Comparison of ENCODE assay signal across 9 cellular contexts in genomic region chr3:170867552-170867951, GRCh38. TPM values are rescaled to one million over a fixed set of nuclear protein-coding genes. Genes with fewer than 3 reads are reported as not detected.
DNase-seq lines count a peak whose midpoint lies in the region; ATAC-seq and TF ChIP-seq lines count a peak whose summit lies in the region.
"Had no signal": no experiment of that assay in that cellular context is flagged by ENCODE, and none has a peak within 500 bp of the region (broad histone marks: within the 10 kb centered on the region; RNA-seq: fewer than 3 reads in every experiment).

No MANE protein-coding gene starts in this region.

- peaks cover 34% of the 10 kb centered on the region for H3K36me3 ChIP-seq in PC-3 (ENCODE audit: low read depth, low read length)
- no peaks in the 10 kb centered on the region for H3K36me3 ChIP-seq in prostate gland
- H3K36me3 ChIP-seq in neuronal stem cell (replicated peaks in 1 of 2; ENCODE audit: control insufficient read depth in 2 of 2, insufficient read depth in 2 of 2, low read length in 2 of 2) = peaks cover 4 to 45% of the 10 kb centered on the region in 2 donors
- peaks cover 14 to 36% (median 32%) of the 10 kb centered on the region in 4 donors for H3K36me3 ChIP-seq in stomach

- H3K9ac ChIP-seq in PC-3 (ENCODE audit: low read length) = peak overlapping the region; percentile 98; the same call in 1 of the 2 replicates
- H3K9ac ChIP-seq in neuronal stem cell (ENCODE audit: low read depth, low read length, poor library complexity) = no peak overlapping the region

- H3K14ac ChIP-seq in neuronal stem cell (ENCODE audit: low read length) = no peak overlapping the region

- H3F3A ChIP-seq in PC-3 (ENCODE audit: low read length, unreplicated experiment) = peaks cover 35% of the 10 kb centered on the region

- no peak overlapping the region for H2BK5ac ChIP-seq in neuronal stem cell (ENCODE audit: low read length)

- no peaks in the 10 kb centered on the region for H3K27me3 Mint-ChIP-seq in T-helper 2 cell treated with Interferon-gamma antibody and Interleukin-4, amounts not matched to agents 5 μg/mL and 100 μg/mL, for 36 hours (ENCODE audit: low read depth)

- H3K9me3 Mint-ChIP-seq in T-helper 2 cell treated with Interferon-gamma antibody and Interleukin-4, amounts not matched to agents 5 μg/mL and 100 μg/mL, for 36 hours = no peaks in the 10 kb centered on the region

- H3K4me2 ChIP-seq in PC-3 (ENCODE audit: low read length) (peak overlapping the region; percentile 80), neuronal stem cell (ENCODE audit: insufficient read depth, low read length, poor library complexity, severe bottlenecking) (no peak overlapping the region)

- H3K27me3 ChIP-seq in PC-3 (ENCODE audit: low read length) (no peaks in the 10 kb centered on the region), prostate gland (replicated peaks; ENCODE audit: insufficient read depth) (no peaks in the 10 kb centered on the region), neuronal stem cell (ENCODE audit: control insufficient read depth in 3 of 3, insufficient read depth in 3 of 3, low read depth in 1 of 3, low read length in 3 of 3) (no peaks in the 10 kb centered on the region), stomach (no peaks in the 10 kb centered on the region)

- no TSS peak for BruUV-seq in PC-3 (replicated peaks; lab: Mats Ljungman, UMichigan)

- TF ChIP-seq EP300 in stomach (IDR thresholded peaks at IDR 0.05) = no peak

- H3K79me2 ChIP-seq in PC-3 (ENCODE audit: low read length) = peaks cover 41% of the 10 kb centered on the region

- peak overlapping the region; percentile 93 for H3K4me3 ChIP-seq in PC-3 (ENCODE audit: low read length)
- peak overlapping the region; percentile 99 for H3K4me3 ChIP-seq in epithelial cell of esophagus (ENCODE audit: low read length)
- H3K4me3 ChIP-seq in prostate gland = no peak overlapping the region
- no peak overlapping the region for H3K4me3 ChIP-seq in neuronal stem cell (ENCODE audit: low read length in 2 of 2)
- peak overlapping the region in 2 of 4 donors; percentile 63 to 72 for H3K4me3 ChIP-seq in stomach

- H3K4me1 Mint-ChIP-seq in T-helper 2 cell treated with Interferon-gamma antibody and Interleukin-4, amounts not matched to agents 5 μg/mL and 100 μg/mL, for 36 hours (ENCODE audit: low read depth) = peaks cover 21% of the 10 kb centered on the region

- H4K8ac ChIP-seq in neuronal stem cell (ENCODE audit: low read depth, low read length) = no peak overlapping the region

- H3K79me1 ChIP-seq in neuronal stem cell (ENCODE audit: low read depth, low read length) = no peaks in the 10 kb centered on the region

- H3K36me3 Mint-ChIP-seq in T-helper 2 cell treated with Interferon-gamma antibody and Interleukin-4, amounts not matched to agents 5 μg/mL and 100 μg/mL, for 36 hours (ENCODE audit: low read depth) = peaks cover 46% of the 10 kb centered on the region

- no peaks in the 10 kb centered on the region for H3K9me2 ChIP-seq in PC-3 (replicated peaks; ENCODE audit: low read length)

- CTCF ChIA-PET in PC-3 (lab: Charles Lee) = no interaction called here

- peak overlapping the region; percentile 30 for H3K4me3 Mint-ChIP-seq in T-helper 2 cell treated with Interferon-gamma antibody and Interleukin-4, amounts not matched to agents 5 μg/mL and 100 μg/mL, for 36 hours

- H3K4ac ChIP-seq in neuronal stem cell (ENCODE audit: low read length) = no peak overlapping the region

- intact Hi-C loops in PC-3 (cut with micrococcal nuclease) = no loop called here
- intact Hi-C loops in prostate gland (cut with DNase I) = no loop called here
- intact Hi-C loops in stomach (cut with DNase I; ENCODE audit: low total_unique reads) = no loop called here

- TF ChIP-seq POLR2A in prostate gland (IDR thresholded peaks at IDR 0.05) = no peak
- TF ChIP-seq POLR2A in stomach (IDR thresholded peaks at IDR 0.05) = no peak

- H3K23ac ChIP-seq in neuronal stem cell (ENCODE audit: low read depth, low read length, poor library complexity) = no peak overlapping the region

- H2BK120ac ChIP-seq in neuronal stem cell (ENCODE audit: low read depth, low read length) = no peak overlapping the region

- POLR2A ChIA-PET in PC-3 (lab: Charles Lee; ENCODE audit: unreplicated experiment) = interaction anchor here (0.6 kb wide), 1 partner anchor 45 kb away, joined by 6 read pairs; no protein-coding TSS in a partner anchor

- H3K18ac ChIP-seq in neuronal stem cell (ENCODE audit: low read length) = no peak overlapping the region

- no peak overlapping the region for H3K27ac ChIP-seq in PC-3 (ENCODE audit: low read length)
- no peak overlapping the region for H3K27ac ChIP-seq in prostate gland
- no peak overlapping the region for H3K27ac ChIP-seq in neuronal stem cell (replicated peaks; ENCODE audit: low read length)
- no peak overlapping the region for H3K27ac ChIP-seq in stomach

- TF ChIP-seq CTCF in PC-3 (conservative IDR thresholded peaks at IDR 0.05; ENCODE audit: low read depth, low read length) = no peak
- no peak for TF ChIP-seq CTCF in epithelial cell of esophagus (IDR thresholded peaks at IDR 0.05; ENCODE audit: insufficient read depth, low read depth, low read length, missing control alignments)
- TF ChIP-seq CTCF in prostate gland (IDR thresholded peaks at IDR 0.05) = no peak
- no peak for TF ChIP-seq CTCF in stomach (IDR thresholded peaks at IDR 0.05)

- no peak overlapping the region for H4K91ac ChIP-seq in neuronal stem cell (ENCODE audit: low read depth, low read length, poor library complexity)

- H3K4me1 ChIP-seq in PC-3 (ENCODE audit: insufficient read depth, low read length) = peaks cover 17% of the 10 kb centered on the region
- no peaks in the 10 kb centered on the region for H3K4me1 ChIP-seq in prostate gland (replicated peaks)
- H3K4me1 ChIP-seq in neuronal stem cell (ENCODE audit: control insufficient read depth in 2 of 2, insufficient read depth in 1 of 2, low read depth in 1 of 2, low read length in 2 of 2) = peaks cover 2% of the 10 kb centered on the region in 2 donors
- H3K4me1 ChIP-seq in stomach = peaks cover 21 to 36% (median 33%) of the 10 kb centered on the region in 4 donors

- H2AFZ ChIP-seq in PC-3 (ENCODE audit: low read length) (no peak overlapping the region), neuronal stem cell (ENCODE audit: low read length) (no peak overlapping the region)

- no peak for ATAC-seq in PC-3

- no peak overlapping the region for H2BK15ac ChIP-seq in neuronal stem cell (ENCODE audit: low read length)

- no peaks in the 10 kb centered on the region for H3K9me3 ChIP-seq in PC-3 (ENCODE audit: low read length)
- H3K9me3 ChIP-seq in prostate gland = no peaks in the 10 kb centered on the region
- H3K9me3 ChIP-seq in neuronal stem cell (replicated peaks in 1 of 2; ENCODE audit: control insufficient read depth in 2 of 2, insufficient read depth in 1 of 2, low read depth in 1 of 2, low read length in 2 of 2) = no peaks in the 10 kb centered on the region
- no peaks in the 10 kb centered on the region for H3K9me3 ChIP-seq in stomach

- no peak overlapping the region for H2AK5ac ChIP-seq in neuronal stem cell (ENCODE audit: low read depth, low read length)

- peaks cover 41% of the 10 kb centered on the region for H4K20me1 ChIP-seq in PC-3 (ENCODE audit: low read length)

- no peak overlapping the region for H2BK12ac ChIP-seq in neuronal stem cell (ENCODE audit: low read length)

- DNase-seq in T-helper 2 cell treated with Interferon-gamma antibody and Interleukin-4, amounts not matched to agents 5 μg/mL and 100 μg/mL, for 36 hours (ENCODE audit: low spot score) = no peak
- DNase-seq in T-helper 2 cell (no peak), PC-3 (no peak), epithelial cell of esophagus (ENCODE audit: low read depth) (no peak), prostate gland (ENCODE audit: low spot score) (peak; percentile 9), neuronal stem cell (ENCODE audit: low spot score) (no peak), SK-N-DZ (ENCODE audit: low spot score) (no peak), stomach (no peak)
- DNase-seq: NCI-H2081 treated with DMSO at 0.1 percent for 48 hours had no signal

- H3K27ac Mint-ChIP-seq in T-helper 2 cell treated with Interferon-gamma antibody and Interleukin-4, amounts not matched to agents 5 μg/mL and 100 μg/mL, for 36 hours = no peak overlapping the region

RNA-seq across cellular contexts. Expression of gene RPL22L1, which starts 2.4 kb away (rescaled TPM):
- total RNA-seq in PC-3 (2014; rRNA removed) (40.0 and 44.9 TPM in 2 replicates), prostate gland (10 to 100 TPM; 17.8 to 60.8 TPM), stomach (10 to 100 TPM in 4 of 5 donors, not detected in 1; 22.2 to 57.8 (median 30.5) TPM)
- 167 TPM for polyA plus RNA-seq in neuronal stem cell (2013, experiment 1 of 2)
- polyA plus RNA-seq in neuronal stem cell (2013, experiment 2 of 2) = 165 TPM
- 288 and 306 TPM in 2 replicates for polyA plus RNA-seq in SK-N-DZ (2014; cell fraction: cytosol; rRNA removed)
- 316 and 423 TPM in 2 replicates for polyA plus RNA-seq in SK-N-DZ (2014; cell fraction: nucleus; rRNA removed)
- 100 to 1,000 TPM; 124 to 162 (median 156) TPM for polyA plus RNA-seq in stomach

RNA-seq across cellular contexts. Expression of gene EIF5A2, which starts 40.9 kb away (rescaled TPM):
- total RNA-seq in PC-3 (2014; rRNA removed) (10.7 and 11.1 TPM in 2 replicates), prostate gland (1 to 10 TPM; 1.3 to 3.1 TPM), stomach (10 to 100 TPM in 1 of 5 donors, 1 to 10 TPM in 4; 2.9 to 27.2 (median 7.2) TPM)
- 3.1 TPM for polyA plus RNA-seq in neuronal stem cell (2013, experiment 1 of 2)
- 3.1 TPM for polyA plus RNA-seq in neuronal stem cell (2013, experiment 2 of 2)
- polyA plus RNA-seq in SK-N-DZ (2014; cell fraction: cytosol; rRNA removed) = 2.9 and 5.5 TPM in 2 replicates
- polyA plus RNA-seq in SK-N-DZ (2014; cell fraction: nucleus; rRNA removed) = 1.6 and 5.9 TPM in 2 replicates
- 1 to 10 TPM; 1.5 to 5.4 (median 4.1) TPM for polyA plus RNA-seq in stomach

Comparison
In these comparisons a context has a peak if more than half of its experiments do, and no peak if none do; other contexts are left out.
1. H3K4me3 ChIP-seq: peak in PC-3 (single experiment) and epithelial cell of esophagus (single experiment); none in prostate gland (0 of 2) and neuronal stem cell (0 of 2).